1 cellular context compared by ENCODE assay signal in the genomic region with DNA sequence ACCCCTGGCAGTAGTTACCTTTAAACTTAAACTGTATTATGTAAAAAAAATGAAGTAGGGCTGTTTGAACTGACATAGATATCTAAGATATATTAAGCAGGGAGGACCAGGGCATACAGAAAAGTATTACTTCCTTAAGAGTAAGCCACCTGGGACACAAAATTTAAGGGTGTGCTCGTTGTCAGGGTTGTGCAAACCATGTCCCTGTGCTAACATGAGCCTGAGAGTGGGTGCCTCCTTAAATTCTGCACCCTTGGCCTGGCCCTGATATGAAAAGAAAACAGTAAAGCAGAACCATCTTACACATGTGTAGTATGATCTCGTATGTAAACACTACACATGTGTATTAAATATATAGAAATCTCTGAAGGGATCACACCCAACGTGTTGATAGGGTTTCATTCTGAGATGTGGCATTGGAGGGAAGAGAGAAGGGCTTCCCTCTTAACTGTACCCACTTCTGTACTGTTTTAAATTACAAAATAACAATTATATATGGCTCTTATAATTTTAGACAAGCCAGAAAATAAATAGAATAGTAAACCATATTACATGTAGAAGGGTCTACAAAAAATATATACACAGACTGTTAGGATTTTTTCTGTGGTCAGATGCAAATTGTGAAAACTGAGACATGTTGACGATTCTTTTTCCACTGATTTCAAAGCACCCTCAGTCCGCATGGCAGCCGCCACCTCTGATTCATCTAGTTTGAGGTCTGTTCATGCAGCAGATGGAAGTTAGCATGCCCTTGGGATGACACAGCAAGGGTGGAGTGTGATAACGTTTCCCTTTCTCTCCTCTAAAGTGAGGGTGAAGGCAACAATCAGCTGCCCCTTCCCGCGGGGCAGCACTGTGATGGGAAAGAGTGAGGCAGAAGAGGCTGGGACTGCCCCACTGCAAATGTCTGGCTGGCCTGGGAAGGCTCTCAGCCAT.
TF ChIP-seq lines count a peak whose summit lies in the region.

No MANE protein-coding gene starts in this region.

TF ChIP-seq in K562, 482 proteins besides CTCF, POLR2A, EP300 and RAD21 (continued from another document):
- TF ChIP-seq, protein P1, sequence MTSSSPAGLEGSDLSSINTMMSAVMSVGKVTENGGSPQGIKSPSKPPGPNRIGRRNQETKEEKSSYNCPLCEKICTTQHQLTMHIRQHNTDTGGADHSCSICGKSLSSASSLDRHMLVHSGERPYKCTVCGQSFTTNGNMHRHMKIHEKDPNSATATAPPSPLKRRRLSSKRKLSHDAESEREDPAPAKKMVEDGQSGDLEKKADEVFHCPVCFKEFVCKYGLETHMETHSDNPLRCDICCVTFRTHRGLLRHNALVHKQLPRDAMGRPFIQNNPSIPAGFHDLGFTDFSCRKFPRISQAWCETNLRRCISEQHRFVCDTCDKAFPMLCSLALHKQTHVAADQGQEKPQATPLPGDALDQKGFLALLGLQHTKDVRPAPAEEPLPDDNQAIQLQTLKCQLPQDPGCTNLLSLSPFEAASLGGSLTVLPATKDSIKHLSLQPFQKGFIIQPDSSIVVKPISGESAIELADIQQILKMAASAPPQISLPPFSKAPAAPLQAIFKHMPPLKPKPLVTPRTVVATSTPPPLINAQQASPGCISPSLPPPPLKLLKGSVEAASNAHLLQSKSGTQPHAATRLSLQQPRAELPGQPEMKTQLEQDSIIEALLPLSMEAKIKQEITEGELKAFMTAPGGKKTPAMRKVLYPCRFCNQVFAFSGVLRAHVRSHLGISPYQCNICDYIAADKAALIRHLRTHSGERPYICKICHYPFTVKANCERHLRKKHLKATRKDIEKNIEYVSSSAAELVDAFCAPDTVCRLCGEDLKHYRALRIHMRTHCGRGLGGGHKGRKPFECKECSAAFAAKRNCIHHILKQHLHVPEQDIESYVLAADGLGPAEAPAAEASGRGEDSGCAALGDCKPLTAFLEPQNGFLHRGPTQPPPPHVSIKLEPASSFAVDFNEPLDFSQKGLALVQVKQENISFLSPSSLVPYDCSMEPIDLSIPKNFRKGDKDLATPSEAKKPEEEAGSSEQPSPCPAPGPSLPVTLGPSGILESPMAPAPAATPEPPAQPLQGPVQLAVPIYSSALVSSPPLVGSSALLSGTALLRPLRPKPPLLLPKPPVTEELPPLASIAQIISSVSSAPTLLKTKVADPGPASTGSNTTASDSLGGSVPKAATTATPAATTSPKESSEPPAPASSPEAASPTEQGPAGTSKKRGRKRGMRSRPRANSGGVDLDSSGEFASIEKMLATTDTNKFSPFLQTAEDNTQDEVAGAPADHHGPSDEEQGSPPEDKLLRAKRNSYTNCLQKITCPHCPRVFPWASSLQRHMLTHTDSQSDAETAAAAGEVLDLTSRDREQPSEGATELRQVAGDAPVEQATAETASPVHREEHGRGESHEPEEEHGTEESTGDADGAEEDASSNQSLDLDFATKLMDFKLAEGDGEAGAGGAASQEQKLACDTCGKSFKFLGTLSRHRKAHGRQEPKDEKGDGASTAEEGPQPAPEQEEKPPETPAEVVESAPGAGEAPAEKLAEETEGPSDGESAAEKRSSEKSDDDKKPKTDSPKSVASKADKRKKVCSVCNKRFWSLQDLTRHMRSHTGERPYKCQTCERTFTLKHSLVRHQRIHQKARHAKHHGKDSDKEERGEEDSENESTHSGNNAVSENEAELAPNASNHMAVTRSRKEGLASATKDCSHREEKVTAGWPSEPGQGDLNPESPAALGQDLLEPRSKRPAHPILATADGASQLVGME (CRISPR knock-in tag; IDR thresholded peaks at IDR 0.05), result peak; percentile 74; the same call in 1 of the 2 replicates
